15 cellular contexts compared by ENCODE assay signal in genomic region chr13:95553271-95553588, GRCh38. TPM values are rescaled to one million over a fixed set of nuclear protein-coding genes. Genes with fewer than 3 reads are reported as not detected.
A peak's percentile ranks its signal among the peaks of the same experiment; 100 is the strongest.
DNase-seq lines count a peak whose midpoint lies in the region; ATAC-seq, FAIRE-seq and TF ChIP-seq lines count a peak whose summit lies in the region.
"Had no signal": no experiment of that assay in that cellular context is flagged by ENCODE, and none has a peak within 500 bp of the region (broad histone marks: within the 10 kb centered on the region; RNA-seq: fewer than 3 reads in every experiment).

No MANE protein-coding gene starts in this region.

- H3K27me3 Mint-ChIP-seq in naive B cell, result peaks cover 51 to 68% (median 64%) of the 10 kb centered on the region in 3 donors

- ATAC-seq in A549 (no peak), HG03354 (IDR thresholded peaks at IDR 0.05; ENCODE audit: poor library complexity, severe bottlenecking, unreplicated experiment) (peak; percentile 7), naive B cell (ENCODE audit: low read depth in 2 of 2) (no peak), HG02870 (IDR thresholded peaks at IDR 0.05; ENCODE audit: unreplicated experiment) (no peak)

- H3K4me1 ChIP-seq in A549, result no peaks in the 10 kb centered on the region
- H3K4me1 ChIP-seq: BLaER1 had no signal

- peak overlapping the region in 5 of 8 donors; percentile 38 to 70 (median 59) for H3K4me3 Mint-ChIP-seq in naive B cell
- H3K4me3 Mint-ChIP-seq: stimulated activated memory B cell treated with anti-CD40 and anti-IgM and Interleukin-4, amounts not matched to agents 10 μg/mL and 1 μg/mL and 100 μg/mL, for 72 hours had no signal

- TF ChIP-seq EP300 in A549 (IDR thresholded peaks at IDR 0.05), result no peak

- no peaks in the 10 kb centered on the region for H3K9me3 ChIP-seq in A549
- H3K9me3 ChIP-seq: MG63 had no signal

- no peak for FAIRE-seq in A549 (lab: Jason Lieb, UNC)

- peaks cover 0 to 84% (median 38%) of the 10 kb centered on the region in 45 donors for H3K27me3 ChIP-seq in dorsolateral prefrontal cortex
- H3K27me3 ChIP-seq: BLaER1 had no signal

- peaks cover 3 to 15% (median 13%) of the 10 kb centered on the region in 3 donors for H3K4me1 Mint-ChIP-seq in naive B cell

- H3K9me3 Mint-ChIP-seq in naive B cell, result peaks cover 0 to 10% (median 0%) of the 10 kb centered on the region in 7 donors
- H3K9me3 Mint-ChIP-seq: stimulated activated memory B cell treated with anti-CD40 and anti-IgM and Interleukin-4, amounts not matched to agents 10 μg/mL and 1 μg/mL and 100 μg/mL, for 72 hours had no signal

- no peak overlapping the region for H3K27ac Mint-ChIP-seq in naive B cell
- H3K27ac Mint-ChIP-seq: stimulated activated memory B cell treated with anti-CD40 and anti-IgM and Interleukin-4, amounts not matched to agents 10 μg/mL and 1 μg/mL and 100 μg/mL, for 72 hours had no signal

- no peaks in the 10 kb centered on the region for H3K36me3 Mint-ChIP-seq in naive B cell
- H3K36me3 Mint-ChIP-seq: stimulated activated memory B cell treated with anti-CD40 and anti-IgM and Interleukin-4, amounts not matched to agents 10 μg/mL and 1 μg/mL and 100 μg/mL, for 72 hours had no signal

- TF ChIP-seq RAD21 in A549 (conservative IDR thresholded peaks at IDR 0.05 in 1 of 2, IDR thresholded peaks at IDR 0.05 in 1 of 2), result no peak

- TF ChIP-seq CTCF in A549 (IDR thresholded peaks at IDR 0.05) (no peak), dorsolateral prefrontal cortex (IDR thresholded peaks at IDR 0.05 in 54 of 56, conservative IDR thresholded peaks at IDR 0.05 in 2 of 56; ENCODE audit: low read depth in 1 of 56, partially characterized antibody in 56 of 56) (no peak)

- CTCF ChIA-PET in A549 (lab: Yijun Ruan, JAX), result interaction anchor here (1.7 kb wide), 1 partner anchor 17 kb away, joined by 5 read pairs; no protein-coding TSS in a partner anchor

- TF ChIP-seq POLR2A in A549 (IDR thresholded peaks at IDR 0.05; ENCODE audit: low read length), result no peak

- no peak for DNase-seq in A549 (ENCODE audit: low read depth in 1 of 2, low spot score in 1 of 2)
- no peak for DNase-seq in dorsolateral prefrontal cortex
- no peak for DNase-seq in naive B cell
- DNase-seq in hepatic stellate cell (ENCODE audit: low spot score), result no peak
- no peak for DNase-seq in NCI-H748 treated with DMSO at 0.1 percent for 48 hours (lab: John Stamatoyannopoulos, UW)
- DNase-seq in SKM-1 (lab: John Stamatoyannopoulos, UW; ENCODE audit: unreplicated experiment), result no peak
- DNase-seq: activated T-cell treated with anti-CD3 and anti-CD28 coated beads for 4 hours, GDM1, MG63, NCI-H226 had no signal

- POLR2A ChIA-PET in A549 (lab: Yijun Ruan, JAX), result no interaction called here

- H3K4me3 ChIP-seq in A549 (no peak overlapping the region), dorsolateral prefrontal cortex (peak overlapping the region in 57 of 59 donors; percentile 3 to 65 (median 46))
- H3K4me3 ChIP-seq: BLaER1, MG63 had no signal

- no peak overlapping the region for H3K27ac ChIP-seq in A549
- H3K27ac ChIP-seq in dorsolateral prefrontal cortex, result peak overlapping the region in 9 of 59 donors; percentile 9 to 61 (median 49)
- H3K27ac ChIP-seq: BLaER1, VCaP had no signal

- intact Hi-C loops in dorsolateral prefrontal cortex (cut with DNase I), result no loop called here

- peak overlapping the region; percentile 53 for H3K4me2 ChIP-seq in A549
- H3K4me2 ChIP-seq: BLaER1 had no signal

- 70% methylated on average over 6 of the region's 8 CpGs for WGBS in A549 (ENCODE audit: missing lambda C conversion rate)

TF ChIP-seq in A549, 52 proteins besides CTCF, POLR2A, EP300 and RAD21:
- no peak for TF ChIP-seq BHLHE40 (IDR thresholded peaks at IDR 0.05; ENCODE audit: low read depth, low read length)
- no peak for TF ChIP-seq PHF8 (IDR thresholded peaks at IDR 0.05; ENCODE audit: borderline replicate concordance, low read depth)
- TF ChIP-seq ELK1 (IDR thresholded peaks at IDR 0.05; ENCODE audit: low read depth, low read length), result no peak
- TF ChIP-seq POLR2AphosphoS2 (conservative IDR thresholded peaks at IDR 0.05; ENCODE audit: low read length), result no peak
- TF ChIP-seq HES2 (IDR thresholded peaks at IDR 0.05), result no peak
- TF ChIP-seq ZFP36 (IDR thresholded peaks at IDR 0.05; ENCODE audit: borderline replicate concordance, partially characterized antibody), result no peak
- TF ChIP-seq HOXB5 (CRISPR knock-in tag; IDR thresholded peaks at IDR 0.05), result no peak
- TF ChIP-seq JUNB (IDR thresholded peaks at IDR 0.05), result no peak
- TF ChIP-seq TFCP2L1 (CRISPR knock-in tag; IDR thresholded peaks at IDR 0.05), result no peak
- no peak for TF ChIP-seq JUN (IDR thresholded peaks at IDR 0.05)
- no peak for TF ChIP-seq ESRRA (IDR thresholded peaks at IDR 0.05; ENCODE audit: borderline replicate concordance, low read length)
- no peak for TF ChIP-seq CHD4 (IDR thresholded peaks at IDR 0.05; ENCODE audit: borderline replicate concordance)
- TF ChIP-seq MYC (IDR thresholded peaks at IDR 0.05; ENCODE audit: borderline replicate concordance, low read length), result no peak
- TF ChIP-seq FOSL2 (IDR thresholded peaks at IDR 0.05), result no peak
- no peak for TF ChIP-seq FOSL2 (CRISPR knock-in tag; IDR thresholded peaks at IDR 0.05)
- no peak for TF ChIP-seq KDM5A (IDR thresholded peaks at IDR 0.05)
- TF ChIP-seq MAFK (IDR thresholded peaks at IDR 0.05; ENCODE audit: partially characterized antibody), result no peak
- TF ChIP-seq ZSCAN20 (CRISPR knock-in tag; IDR thresholded peaks at IDR 0.05), result no peak
- TF ChIP-seq HMGXB4 (CRISPR knock-in tag; IDR thresholded peaks at IDR 0.05; ENCODE audit: borderline replicate concordance), result no peak
TF ChIP-seq in A549: peak in this region for 0.

RNA-seq across cellular contexts. Expression of gene CLDN10, which starts 0.7 kb away (rescaled TPM):
- 0.95 and 0.96 TPM in 2 replicates for polyA plus RNA-seq in A549 (2011; rRNA removed)
- 0.17 and 0.23 TPM in 2 replicates for polyA plus RNA-seq in A549 (2012; cell fraction: cytosol; rRNA removed)
- 0.06 TPM in 1 of 2 replicates, not detected in the other for polyA plus RNA-seq in A549 (2012; cell fraction: nucleus; rRNA removed)
- polyA plus RNA-seq in A549 (2017; fragmentation: RNase III; extraction: RNeasy Plus Mini Kit Qiagen cat#74134 plus additional on column Dnase treatment), result 0.12 to 0.18 TPM in 2 of 3 replicates, not detected in the other
- polyA minus RNA-seq in A549 (2011; rRNA and poly(A)+ RNA removed), result 0.39 TPM in 1 of 2 replicates, not detected in the other
- 100 to 1,000 TPM in 2 of 120 experiments, 10 to 100 TPM in 118; 13.0 to 152 (median 40.2) TPM for total RNA-seq in dorsolateral prefrontal cortex
- polyA plus RNA-seq in naive B cell (ENCODE audit: low read depth in 6 of 6), result not detected
